Comparison of ENCODE assay signal across 8 cellular contexts in the genomic region with DNA sequence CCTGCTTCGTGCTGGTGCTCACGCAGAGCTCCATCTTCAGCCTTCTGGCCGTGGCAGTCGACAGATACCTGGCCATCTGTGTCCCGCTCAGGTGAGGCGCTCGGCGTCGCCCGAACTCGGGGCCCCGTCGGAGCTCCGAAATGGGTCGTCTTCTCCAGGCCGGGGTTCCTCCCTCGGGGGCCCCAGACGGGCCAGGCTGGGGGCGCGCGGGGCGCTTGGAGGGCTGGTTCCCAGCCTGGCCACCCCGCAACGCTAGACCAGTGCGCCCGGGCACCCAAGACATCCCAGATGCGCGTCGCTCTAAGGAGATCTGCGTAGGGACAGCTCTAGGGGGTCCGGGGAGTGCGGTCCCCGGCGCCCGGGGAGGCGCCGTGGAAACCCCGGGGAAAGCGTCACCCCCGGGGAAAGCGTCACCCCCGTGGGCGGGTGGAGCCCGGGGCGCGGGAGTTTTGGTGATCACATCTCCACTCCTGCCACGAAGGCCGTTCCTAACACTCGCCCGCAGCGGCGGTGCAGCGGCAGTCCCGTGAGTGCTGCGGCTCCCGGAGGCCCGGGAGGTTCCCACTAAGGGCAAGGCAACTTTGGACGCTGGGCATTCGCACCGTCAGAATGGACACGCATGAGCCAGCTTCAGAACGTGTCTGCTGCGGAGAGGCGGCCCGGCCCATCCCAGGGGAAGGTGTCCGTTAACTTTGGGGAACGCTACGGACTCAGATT. TPM values are rescaled to one million over a fixed set of nuclear protein-coding genes. Genes with fewer than 3 reads are reported as not detected.
A peak's percentile ranks its signal among the peaks of the same experiment; 100 is the strongest.
DNase-seq lines count a peak whose midpoint lies in the region; ATAC-seq and TF ChIP-seq lines count a peak whose summit lies in the region.

No MANE protein-coding gene starts in this region.

- TF ChIP-seq CTCF in WERI-Rb-1 (IDR thresholded peaks at IDR 0.05; ENCODE audit: low read depth, low read length): no peak
- no peak for TF ChIP-seq CTCF in neural cell (IDR thresholded peaks at IDR 0.05; ENCODE audit: poor library complexity, severe bottlenecking)

- peak overlapping the region; percentile 31 for H3K9ac ChIP-seq in neural cell (ENCODE audit: low read length)

- H3K36me3 ChIP-seq in WERI-Rb-1 (no peaks in the 10 kb centered on the region), esophagus (ENCODE audit: control insufficient read depth in 2 of 2, insufficient read depth in 2 of 2, low read length in 1 of 2) (peaks cover 0 to under 1% of the 10 kb centered on the region in 2 donors), neural cell (ENCODE audit: insufficient read depth, low read length) (no peaks in the 10 kb centered on the region)

- no peaks in the 10 kb centered on the region for H4K20me1 ChIP-seq in neural cell (ENCODE audit: insufficient read depth)

- no peak overlapping the region for H3K4me2 ChIP-seq in neural cell (ENCODE audit: low read length)

- no peaks in the 10 kb centered on the region for H3K9me2 ChIP-seq in neural cell (ENCODE audit: insufficient read depth, low read length)

- DNase-seq in H4 (ENCODE audit: low spot score) (peak; percentile 1), WERI-Rb-1 (no peak), DMS79 (lab: John Stamatoyannopoulos, UW) (no peak), SKM-1 (lab: John Stamatoyannopoulos, UW; ENCODE audit: unreplicated experiment) (no peak), caudate nucleus (lab: John Stamatoyannopoulos, UW) (no peak)

- no peaks in the 10 kb centered on the region for H3K79me2 ChIP-seq in neural cell (replicated peaks; ENCODE audit: insufficient read depth, low read length)

- H3K9me3 ChIP-seq in WERI-Rb-1 (ENCODE audit: severe bottlenecking) (no peaks in the 10 kb centered on the region), esophagus (ENCODE audit: control insufficient read depth in 2 of 2, insufficient read depth in 1 of 2, low read depth in 1 of 2, low read length in 1 of 2) (no peaks in the 10 kb centered on the region), neural cell (ENCODE audit: low read length) (no peaks in the 10 kb centered on the region)

- 4 to 5% methylated on average over 67 to 68 of the region's 68 CpGs for WGBS in esophagus, 2 donors

- H3K4me3 ChIP-seq in WERI-Rb-1 (ENCODE audit: low read depth, low read length): peak overlapping the region; percentile 72
- peak overlapping the region; percentile 46 to 64 for H3K4me3 ChIP-seq in esophagus (ENCODE audit: low read depth in 1 of 2, low read length in 2 of 2)
- H3K4me3 ChIP-seq in neural cell (ENCODE audit: low read length): peak overlapping the region; percentile 76

- no peaks in the 10 kb centered on the region for H3K27me3 ChIP-seq in WERI-Rb-1 (ENCODE audit: insufficient read depth, low read depth, severe bottlenecking)
- no peaks in the 10 kb centered on the region for H3K27me3 ChIP-seq in esophagus (ENCODE audit: control insufficient read depth in 1 of 2, insufficient read depth in 2 of 2, low read length in 2 of 2)
- peaks cover 48% of the 10 kb centered on the region for H3K27me3 ChIP-seq in neural cell (ENCODE audit: insufficient read depth, low read depth, low read length)

- no peak for ATAC-seq in GM19023 (IDR thresholded peaks at IDR 0.05; ENCODE audit: unreplicated experiment)

- H3F3A ChIP-seq in neural cell (ENCODE audit: insufficient read depth, low read length, poor library complexity, severe bottlenecking): no peaks in the 10 kb centered on the region

- H3K27ac ChIP-seq in WERI-Rb-1 (peak overlapping the region; percentile 63), esophagus (ENCODE audit: low read depth in 2 of 2, low read length in 1 of 2) (peak overlapping the region; percentile 89 to 93), neural cell (ENCODE audit: low read length) (no peak overlapping the region), caudate nucleus (ENCODE audit: low read depth, low read length) (no peak overlapping the region)

- H2AFZ ChIP-seq in neural cell (ENCODE audit: low read depth, low read length): no peak overlapping the region

- TF ChIP-seq RAD21 in neural cell (conservative IDR thresholded peaks at IDR 0.05): no peak

- no peak for TF ChIP-seq EP300 in neural cell (conservative IDR thresholded peaks at IDR 0.05; ENCODE audit: poor library complexity, severe bottlenecking)

- H3K4me1 ChIP-seq in esophagus (ENCODE audit: control insufficient read depth in 2 of 2, insufficient read depth in 2 of 2, low read length in 1 of 2): peaks cover 0 to 22% of the 10 kb centered on the region in 2 donors

TF ChIP-seq in neural cell, 6 proteins besides CTCF, POLR2A, EP300 and RAD21:
- no peak for TF ChIP-seq TAF1 (IDR thresholded peaks at IDR 0.05; ENCODE audit: low read depth)
- TF ChIP-seq EZH2 (IDR thresholded peaks at IDR 0.05; ENCODE audit: borderline replicate concordance, insufficient read depth, low read length, poor library complexity, severe bottlenecking): no peak
- TF ChIP-seq POLR2AphosphoS5 (IDR thresholded peaks at IDR 0.05): no peak
- TF ChIP-seq MXI1 (conservative IDR thresholded peaks at IDR 0.05; ENCODE audit: poor library complexity, severe bottlenecking): no peak
- TF ChIP-seq SMC3 (conservative IDR thresholded peaks at IDR 0.05; ENCODE audit: poor library complexity): no peak
- TF ChIP-seq, protein P1, sequence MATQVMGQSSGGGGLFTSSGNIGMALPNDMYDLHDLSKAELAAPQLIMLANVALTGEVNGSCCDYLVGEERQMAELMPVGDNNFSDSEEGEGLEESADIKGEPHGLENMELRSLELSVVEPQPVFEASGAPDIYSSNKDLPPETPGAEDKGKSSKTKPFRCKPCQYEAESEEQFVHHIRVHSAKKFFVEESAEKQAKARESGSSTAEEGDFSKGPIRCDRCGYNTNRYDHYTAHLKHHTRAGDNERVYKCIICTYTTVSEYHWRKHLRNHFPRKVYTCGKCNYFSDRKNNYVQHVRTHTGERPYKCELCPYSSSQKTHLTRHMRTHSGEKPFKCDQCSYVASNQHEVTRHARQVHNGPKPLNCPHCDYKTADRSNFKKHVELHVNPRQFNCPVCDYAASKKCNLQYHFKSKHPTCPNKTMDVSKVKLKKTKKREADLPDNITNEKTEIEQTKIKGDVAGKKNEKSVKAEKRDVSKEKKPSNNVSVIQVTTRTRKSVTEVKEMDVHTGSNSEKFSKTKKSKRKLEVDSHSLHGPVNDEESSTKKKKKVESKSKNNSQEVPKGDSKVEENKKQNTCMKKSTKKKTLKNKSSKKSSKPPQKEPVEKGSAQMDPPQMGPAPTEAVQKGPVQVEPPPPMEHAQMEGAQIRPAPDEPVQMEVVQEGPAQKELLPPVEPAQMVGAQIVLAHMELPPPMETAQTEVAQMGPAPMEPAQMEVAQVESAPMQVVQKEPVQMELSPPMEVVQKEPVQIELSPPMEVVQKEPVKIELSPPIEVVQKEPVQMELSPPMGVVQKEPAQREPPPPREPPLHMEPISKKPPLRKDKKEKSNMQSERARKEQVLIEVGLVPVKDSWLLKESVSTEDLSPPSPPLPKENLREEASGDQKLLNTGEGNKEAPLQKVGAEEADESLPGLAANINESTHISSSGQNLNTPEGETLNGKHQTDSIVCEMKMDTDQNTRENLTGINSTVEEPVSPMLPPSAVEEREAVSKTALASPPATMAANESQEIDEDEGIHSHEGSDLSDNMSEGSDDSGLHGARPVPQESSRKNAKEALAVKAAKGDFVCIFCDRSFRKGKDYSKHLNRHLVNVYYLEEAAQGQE (IDR thresholded peaks at IDR 0.05; ENCODE audit: borderline replicate concordance): no peak

RNA-seq across cellular contexts. Expression of a gene that starts 0.7 kb away (rescaled TPM):
- 29.3 and 32.1 TPM in 2 replicates for total RNA-seq in H4 (2014; rRNA removed; shearing (Covaris generic))
- polyA plus RNA-seq in esophagus (10 to 100 TPM in 1 of 2 donors, 1 to 10 TPM in 1; 4.4 to 11.6 TPM), neural cell (0.78 TPM in 1 of 2 replicates, not detected in the other)
- polyA minus RNA-seq in neural cell: 0.49 TPM in 1 of 2 replicates, not detected in the other

RNA-seq across cellular contexts. Expression of a gene that starts 53.9 kb away (rescaled TPM):
- 8.8 and 17.4 TPM in 2 replicates for total RNA-seq in H4 (2014; rRNA removed; shearing (Covaris generic))
- polyA plus RNA-seq in esophagus: 10 to 100 TPM; 13.9 to 15.6 TPM
- 34.0 and 51.2 TPM in 2 replicates for polyA plus RNA-seq in neural cell
- 12.0 and 13.1 TPM in 2 replicates for polyA minus RNA-seq in neural cell

RNA-seq across cellular contexts. Expression of a gene that starts 54.0 kb away (rescaled TPM):
- 20.1 and 25.9 TPM in 2 replicates for total RNA-seq in H4 (2014; rRNA removed; shearing (Covaris generic))
- polyA plus RNA-seq in esophagus (10 to 100 TPM; 10.3 to 13.9 TPM), neural cell (88.7 and 97.8 TPM in 2 replicates)
- polyA minus RNA-seq in neural cell: 78.5 and 92.0 TPM in 2 replicates

Comparison
In these comparisons a context has a peak if more than half of its experiments do, and no peak if none do; other contexts are left out.
1. H3K27ac ChIP-seq: peak in WERI-Rb-1 (single experiment) and esophagus (2 of 2); none in neural cell (single experiment) and caudate nucleus (single experiment).
2. Peak in every context shown above with its lines, with median percentiles within 50 percentile points of each other: H3K4me3 ChIP-seq.